In the genomic region with DNA sequence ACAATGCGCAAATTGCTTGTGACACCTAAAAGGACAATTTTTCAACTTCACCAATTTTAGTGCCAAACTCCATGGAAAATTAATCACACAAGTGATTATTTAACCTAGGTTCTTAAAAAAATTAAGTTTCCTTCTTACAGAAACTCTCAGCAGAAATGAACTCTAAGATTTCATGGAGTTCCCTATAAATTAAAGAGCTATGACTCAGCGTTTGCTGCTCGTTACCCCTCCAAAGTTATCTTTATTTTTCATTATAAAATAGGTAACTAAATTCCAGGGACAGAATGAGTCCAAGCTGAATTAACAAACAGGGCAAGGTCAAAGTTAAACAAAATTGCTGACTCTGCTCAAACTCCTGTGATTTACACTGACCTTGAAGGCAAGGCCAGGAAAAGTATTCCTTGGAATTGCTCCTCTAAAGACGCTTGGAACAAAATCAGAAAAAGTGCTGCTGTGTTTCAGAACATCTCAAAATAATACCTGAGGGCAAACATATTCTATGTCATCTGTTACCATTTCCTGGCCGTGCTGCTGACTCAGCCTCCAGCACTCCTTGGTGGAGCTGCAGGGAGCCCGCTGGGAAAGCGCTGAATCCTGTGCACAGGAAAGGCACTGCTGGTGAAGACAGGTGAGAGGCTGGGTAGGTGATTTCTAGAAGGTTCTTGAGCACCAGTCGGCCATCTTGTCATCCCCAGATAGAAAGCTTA, we compare ENCODE assay signal across 9 cellular contexts. TPM values are rescaled to one million over a fixed set of nuclear protein-coding genes. Genes with fewer than 3 reads are reported as not detected.
DNase-seq lines count a peak whose midpoint lies in the region; ATAC-seq, FAIRE-seq and TF ChIP-seq lines count a peak whose summit lies in the region.
"Had no signal": no experiment of that assay in that cellular context is flagged by ENCODE, and none has a peak within 500 bp of the region (broad histone marks: within the 10 kb centered on the region; RNA-seq: fewer than 3 reads in every experiment).

No MANE protein-coding gene starts in this region.

- CTCF ChIA-PET in activated naive CD4-positive, alpha-beta T cell treated with anti-CD3 and anti-CD28 coated beads, Interleukin-2, amount 10 ng/mL, durations not matched to agents 7 days and 5 days (lab: Charles Lee): no interaction called here

- H3K4me3 Mint-ChIP-seq in activated naive CD4-positive, alpha-beta T cell treated with anti-CD3 and anti-CD28 coated beads, Interleukin-2, amount 10 ng/mL, durations not matched to agents 7 days and 5 days: no peak overlapping the region

- intact Hi-C loops in psoas muscle (cut with DNase I): no loop called here

- H3K4me1 ChIP-seq in psoas muscle: peaks cover 39% of the 10 kb centered on the region

- no peak overlapping the region for H3K4me3 ChIP-seq in psoas muscle

- peaks cover 45% of the 10 kb centered on the region for H3K27me3 Mint-ChIP-seq in activated naive CD4-positive, alpha-beta T cell treated with anti-CD3 and anti-CD28 coated beads, Interleukin-2, amount 10 ng/mL, durations not matched to agents 7 days and 5 days

- peak; percentile 45 to 64 (median 55) for ATAC-seq in psoas muscle

- WGBS in psoas muscle, 3 donors: 47 to 78% (median 49%) methylated on average over 8 of the region's 8 CpGs

- H3K36me3 ChIP-seq in psoas muscle (ENCODE audit: insufficient read depth in 1 of 2, low read depth in 1 of 2): no peaks in the 10 kb centered on the region

- H3K27ac ChIP-seq in epithelial cell of prostate (peak overlapping the region; percentile 74), psoas muscle (peak overlapping the region; percentile 92)

- peaks cover 9% of the 10 kb centered on the region for H3K4me1 Mint-ChIP-seq in activated naive CD4-positive, alpha-beta T cell treated with anti-CD3 and anti-CD28 coated beads, Interleukin-2, amount 10 ng/mL, durations not matched to agents 7 days and 5 days

- no peaks in the 10 kb centered on the region for H3K9me3 Mint-ChIP-seq in activated naive CD4-positive, alpha-beta T cell treated with anti-CD3 and anti-CD28 coated beads, Interleukin-2, amount 10 ng/mL, durations not matched to agents 7 days and 5 days

- TF ChIP-seq CTCF in psoas muscle (IDR thresholded peaks at IDR 0.05): no peak

- H3K27ac Mint-ChIP-seq in activated naive CD4-positive, alpha-beta T cell treated with anti-CD3 and anti-CD28 coated beads, Interleukin-2, amount 10 ng/mL, durations not matched to agents 7 days and 5 days: no peak overlapping the region

- FAIRE-seq in RCC 7860 (lab: Jason Lieb, UNC): peak; percentile 81

- H3K36me3 Mint-ChIP-seq in activated naive CD4-positive, alpha-beta T cell treated with anti-CD3 and anti-CD28 coated beads, Interleukin-2, amount 10 ng/mL, durations not matched to agents 7 days and 5 days: no peaks in the 10 kb centered on the region

- no peaks in the 10 kb centered on the region for H3K9me3 ChIP-seq in psoas muscle

- H3K27me3 ChIP-seq in psoas muscle (ENCODE audit: insufficient read depth in 3 of 3, low read length in 2 of 3): no peaks in the 10 kb centered on the region

- DNase-seq in NCI-H146 (lab: John Stamatoyannopoulos, UW) (peak; percentile 39), NCI-H146 treated with DMSO at 0.1 percent for 48 hours (lab: John Stamatoyannopoulos, UW; ENCODE audit: unreplicated experiment) (no peak), RCC 7860 (ENCODE audit: low spot score) (peak; percentile 65), epithelial cell of prostate (ENCODE audit: low read depth, low spot score) (peak; percentile 41), psoas muscle (peak in 1 of 2 donors; percentile 67)
- no peak for DNase-seq in activated naive CD4-positive, alpha-beta T cell treated with anti-CD3 and anti-CD28 coated beads, Interleukin-2, amount 10 ng/mL, durations not matched to agents 7 days and 5 days
- DNase-seq in activated CD4-positive, CD25-positive, alpha-beta regulatory T cell treated with anti-CD3 and anti-CD28 coated beads, Interleukin-2, amount 50 U/mL, for 72 hours: no peak
- no peak for DNase-seq in activated T-cell treated with anti-CD3 and anti-CD28 coated beads, Interleukin-2, amount 50 U/mL, for 1 hour
- DNase-seq: effector memory CD4-positive, alpha-beta T cell had no signal

RNA-seq across cellular contexts. Expression of gene CMBL, which starts 2.5 kb away (rescaled TPM):
- 100 to 1,000 TPM in 1 of 4 donors, 10 to 100 TPM in 3; 30.1 to 243 (median 61.1) TPM for total RNA-seq in psoas muscle
- polyA plus RNA-seq in psoas muscle: 10 to 100 TPM in 2 of 3 donors, 1 to 10 TPM in 1; 9.4 to 99.4 (median 54.4) TPM

RNA-seq across cellular contexts. Expression of gene MARCHF6, which starts 43.3 kb away (rescaled TPM):
- 100 to 1,000 TPM; 160 to 250 (median 193) TPM for total RNA-seq in psoas muscle
- polyA plus RNA-seq in psoas muscle: 10 to 100 TPM; 36.6 to 88.5 (median 72.0) TPM

Comparison
In these comparisons a context has a peak if more than half of its experiments do, and no peak if none do; other contexts are left out.
1. DNase-seq: peak in NCI-H146 (single experiment), RCC 7860 (single experiment) and epithelial cell of prostate (single experiment); none in NCI-H146 treated with DMSO at 0.1 percent for 48 hours (single experiment), activated naive CD4-positive, alpha-beta T cell treated with anti-CD3 and anti-CD28 coated beads, Interleukin-2, amount 10 ng/mL, durations not matched to agents 7 days and 5 days (single experiment), activated CD4-positive, CD25-positive, alpha-beta regulatory T cell treated with anti-CD3 and anti-CD28 coated beads, Interleukin-2, amount 50 U/mL, for 72 hours (single experiment) and activated T-cell treated with anti-CD3 and anti-CD28 coated beads, Interleukin-2, amount 50 U/mL, for 1 hour (single experiment).